21 cellular contexts compared by ENCODE assay signal in the genomic region with DNA sequence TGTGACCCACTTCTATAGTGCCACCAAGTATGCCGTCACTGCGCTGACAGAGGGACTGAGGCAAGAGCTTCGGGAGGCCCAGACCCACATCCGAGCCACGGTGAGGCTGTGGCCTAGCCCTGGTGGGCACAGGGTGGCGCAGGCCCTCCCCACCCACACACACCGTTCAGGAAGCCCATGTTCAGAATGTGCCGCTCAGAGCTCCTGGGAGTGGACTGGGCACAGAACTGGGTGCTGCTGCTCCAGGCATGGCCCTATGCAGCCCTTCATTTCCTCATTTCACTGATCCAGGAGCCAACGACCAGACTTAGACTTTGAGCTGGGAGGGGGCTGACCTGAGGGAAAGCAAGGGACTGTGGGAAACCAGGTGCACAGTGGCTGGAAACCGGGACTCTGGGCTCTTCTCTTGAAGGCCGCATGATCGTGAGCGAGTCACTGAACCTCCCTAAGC.
"Had no signal": no experiment of that assay in that cellular context is flagged by ENCODE, and none has a peak within 500 bp of the region (broad histone marks: within the 10 kb centered on the region; RNA-seq: fewer than 3 reads in every experiment).

No MANE protein-coding gene starts in this region.

- H3K27ac Mint-ChIP-seq: activated CD4-positive, alpha-beta memory T cell treated with anti-CD3 and anti-CD28 coated beads for 36 hours; activated naive CD8-positive, alpha-beta T cell treated with anti-CD3 and anti-CD28 coated beads, Interleukin-2, amount 50 U/mL, for 24 hours; activated T-cell treated with anti-CD3 and anti-CD28 coated beads, Interleukin-2, amount 50 U/mL, for 72 hours; neural progenitor cell; stimulated activated naive CD8-positive, alpha-beta T cell treated with anti-CD3 and anti-CD28 coated beads, Interleukin-15, Interleukin-2, amounts not matched to agents 100 ng/mL and 50 ng/mL, for 24 hours; T-helper 17 cell had no signal

- H3K4me2 ChIP-seq: neural progenitor cell had no signal

- H3K27ac ChIP-seq: foreskin keratinocyte, left ventricle myocardium inferior, neural progenitor cell, ovary, psoas muscle, right atrium auricular region, thyroid gland, vagina had no signal

- H3K9me3 ChIP-seq: left ventricle myocardium inferior, ovary, psoas muscle, right atrium auricular region, thyroid gland, vagina had no signal

- H3K4me1 ChIP-seq: foreskin keratinocyte had no signal

- H3K9ac ChIP-seq: neural progenitor cell had no signal

- H3K4me3 ChIP-seq: left ventricle myocardium inferior, neural progenitor cell, ovary, psoas muscle, right atrium auricular region, thyroid gland, vagina had no signal

- ATAC-seq: activated naive CD8-positive, alpha-beta T cell treated with anti-CD3 and anti-CD28 coated beads, Interleukin-2, amount 50 U/mL, for 24 hours; activated T-cell treated with anti-CD3 and anti-CD28 coated beads, Interleukin-2, amount 50 U/mL, for 72 hours; foreskin keratinocyte; psoas muscle; T-helper 17 cell had no signal

- H3K27me3 Mint-ChIP-seq: activated CD4-positive, alpha-beta memory T cell treated with anti-CD3 and anti-CD28 coated beads for 36 hours; activated naive CD8-positive, alpha-beta T cell treated with anti-CD3 and anti-CD28 coated beads, Interleukin-2, amount 50 U/mL, for 24 hours; stimulated activated naive CD8-positive, alpha-beta T cell treated with anti-CD3 and anti-CD28 coated beads, Interleukin-15, Interleukin-2, amounts not matched to agents 100 ng/mL and 50 ng/mL, for 24 hours; T-helper 17 cell had no signal

- H3K4me3 Mint-ChIP-seq: activated CD4-positive, alpha-beta memory T cell treated with anti-CD3 and anti-CD28 coated beads for 36 hours; activated naive CD8-positive, alpha-beta T cell treated with anti-CD3 and anti-CD28 coated beads, Interleukin-2, amount 50 U/mL, for 24 hours; activated T-cell treated with anti-CD3 and anti-CD28 coated beads, Interleukin-2, amount 50 U/mL, for 72 hours; stimulated activated naive CD8-positive, alpha-beta T cell treated with anti-CD3 and anti-CD28 coated beads, Interleukin-15, Interleukin-2, amounts not matched to agents 100 ng/mL and 50 ng/mL, for 24 hours; T-helper 17 cell had no signal

- DNase-seq: activated CD4-positive, alpha-beta memory T cell treated with anti-CD3 and anti-CD28 coated beads for 36 hours; activated CD4-positive, alpha-beta T cell treated with anti-CD3 and anti-CD28 coated beads for 48 hours; activated CD4-positive, CD25-positive, alpha-beta regulatory T cell; activated gamma-delta T cell; activated naive CD4-positive, alpha-beta T cell treated with anti-CD3 and anti-CD28 coated beads, Interleukin-2, amount 50 U/mL, for 16 hours; activated naive CD8-positive, alpha-beta T cell treated with anti-CD3 and anti-CD28 coated beads, Interleukin-2, amount 50 U/mL, for 24 hours; activated T-cell treated with anti-CD3 and anti-CD28 coated beads, Interleukin-2, amount 50 U/mL, for 72 hours; effector CD4-positive, alpha-beta T cell; foreskin keratinocyte; left ventricle myocardium inferior; psoas muscle; stimulated activated CD4-positive, alpha-beta T cell treated with anti-CD3 and anti-CD28 coated beads, Interleukin-12 subunit alpha, Interleukin-12 subunit beta, amount 100 ng/mL, for 4 hours; substantia nigra; SW 1271; T-helper 17 cell; thyroid gland had no signal

- H3K9me3 Mint-ChIP-seq: activated CD4-positive, alpha-beta memory T cell treated with anti-CD3 and anti-CD28 coated beads for 36 hours; activated naive CD8-positive, alpha-beta T cell treated with anti-CD3 and anti-CD28 coated beads, Interleukin-2, amount 50 U/mL, for 24 hours; activated T-cell treated with anti-CD3 and anti-CD28 coated beads, Interleukin-2, amount 50 U/mL, for 72 hours; neural progenitor cell; stimulated activated naive CD8-positive, alpha-beta T cell treated with anti-CD3 and anti-CD28 coated beads, Interleukin-15, Interleukin-2, amounts not matched to agents 100 ng/mL and 50 ng/mL, for 24 hours had no signal

- H3K27me3 ChIP-seq: foreskin keratinocyte, ovary, right atrium auricular region, thyroid gland, vagina had no signal

- H2AFZ ChIP-seq: neural progenitor cell had no signal

- H3K36me3 ChIP-seq: neural progenitor cell, ovary, right atrium auricular region, thyroid gland, vagina had no signal
